1 cellular context compared by ENCODE assay signal in the genomic region with DNA sequence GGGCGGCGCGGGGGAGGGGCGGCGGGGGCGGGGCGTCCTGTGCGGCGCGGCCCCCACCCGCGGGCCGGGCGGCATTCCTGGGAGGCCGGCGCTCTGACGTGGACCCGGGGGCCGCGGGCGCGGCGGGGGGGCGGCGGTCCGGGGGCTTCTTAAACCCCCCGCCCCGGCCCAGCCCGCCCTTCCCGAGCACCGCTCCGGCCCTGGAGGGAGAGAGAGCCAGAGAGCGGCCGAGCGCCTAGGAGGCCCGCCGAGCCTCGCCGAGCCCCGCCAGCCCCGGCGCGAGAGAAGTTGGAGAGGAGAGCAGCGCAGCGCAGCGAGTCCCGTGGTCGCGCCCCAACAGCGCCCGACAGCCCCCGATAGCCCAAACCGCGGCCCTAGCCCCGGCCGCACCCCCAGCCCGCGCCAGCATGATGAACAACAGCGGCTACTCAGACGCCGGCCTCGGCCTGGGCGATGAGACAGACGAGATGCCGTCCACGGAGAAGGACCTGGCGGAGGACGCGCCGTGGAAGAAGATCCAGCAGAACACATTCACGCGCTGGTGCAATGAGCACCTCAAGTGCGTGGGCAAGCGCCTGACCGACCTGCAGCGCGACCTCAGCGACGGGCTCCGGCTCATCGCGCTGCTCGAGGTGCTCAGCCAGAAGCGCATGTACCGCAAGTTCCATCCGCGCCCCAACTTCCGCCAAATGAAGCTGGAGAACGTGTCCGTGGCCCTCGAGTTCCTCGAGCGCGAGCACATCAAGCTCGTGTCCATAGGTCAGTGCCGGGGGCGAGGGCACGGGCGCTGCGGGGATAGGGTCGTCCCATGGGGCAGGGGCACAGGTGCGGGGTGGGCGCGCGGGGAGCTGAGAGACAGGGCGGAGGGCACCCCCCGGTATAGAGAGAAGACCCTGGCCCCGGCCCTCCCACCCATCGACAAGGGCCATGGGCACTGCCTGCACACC.
TF ChIP-seq lines count a peak whose summit lies in the region.

TSS of gene FLNC (plus strand) at position 176 of the 947 bp plus-strand sequence. CDS start at position 408, 232 bp downstream.

TF ChIP-seq in GM23338, 12 proteins besides CTCF, POLR2A, EP300 and RAD21 (continued from another document):
- TF ChIP-seq, protein P1, sequence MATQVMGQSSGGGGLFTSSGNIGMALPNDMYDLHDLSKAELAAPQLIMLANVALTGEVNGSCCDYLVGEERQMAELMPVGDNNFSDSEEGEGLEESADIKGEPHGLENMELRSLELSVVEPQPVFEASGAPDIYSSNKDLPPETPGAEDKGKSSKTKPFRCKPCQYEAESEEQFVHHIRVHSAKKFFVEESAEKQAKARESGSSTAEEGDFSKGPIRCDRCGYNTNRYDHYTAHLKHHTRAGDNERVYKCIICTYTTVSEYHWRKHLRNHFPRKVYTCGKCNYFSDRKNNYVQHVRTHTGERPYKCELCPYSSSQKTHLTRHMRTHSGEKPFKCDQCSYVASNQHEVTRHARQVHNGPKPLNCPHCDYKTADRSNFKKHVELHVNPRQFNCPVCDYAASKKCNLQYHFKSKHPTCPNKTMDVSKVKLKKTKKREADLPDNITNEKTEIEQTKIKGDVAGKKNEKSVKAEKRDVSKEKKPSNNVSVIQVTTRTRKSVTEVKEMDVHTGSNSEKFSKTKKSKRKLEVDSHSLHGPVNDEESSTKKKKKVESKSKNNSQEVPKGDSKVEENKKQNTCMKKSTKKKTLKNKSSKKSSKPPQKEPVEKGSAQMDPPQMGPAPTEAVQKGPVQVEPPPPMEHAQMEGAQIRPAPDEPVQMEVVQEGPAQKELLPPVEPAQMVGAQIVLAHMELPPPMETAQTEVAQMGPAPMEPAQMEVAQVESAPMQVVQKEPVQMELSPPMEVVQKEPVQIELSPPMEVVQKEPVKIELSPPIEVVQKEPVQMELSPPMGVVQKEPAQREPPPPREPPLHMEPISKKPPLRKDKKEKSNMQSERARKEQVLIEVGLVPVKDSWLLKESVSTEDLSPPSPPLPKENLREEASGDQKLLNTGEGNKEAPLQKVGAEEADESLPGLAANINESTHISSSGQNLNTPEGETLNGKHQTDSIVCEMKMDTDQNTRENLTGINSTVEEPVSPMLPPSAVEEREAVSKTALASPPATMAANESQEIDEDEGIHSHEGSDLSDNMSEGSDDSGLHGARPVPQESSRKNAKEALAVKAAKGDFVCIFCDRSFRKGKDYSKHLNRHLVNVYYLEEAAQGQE (IDR thresholded peaks at IDR 0.05; ENCODE audit: unreplicated experiment) = no peak
- TF ChIP-seq ZNF114 (CRISPR knock-in tag; IDR thresholded peaks at IDR 0.05) (no peak), STAT1 (IDR thresholded peaks at IDR 0.05; ENCODE audit: unreplicated experiment) (no peak), NANOG (IDR thresholded peaks at IDR 0.05; ENCODE audit: borderline replicate concordance) (no peak), EZH2phosphoT487 (IDR thresholded peaks at IDR 0.05; ENCODE audit: unreplicated experiment) (peak; percentile 91), POLR2AphosphoS5 (IDR thresholded peaks at IDR 0.05; ENCODE audit: low read depth) (no peak), CREB1 (CRISPR knock-in tag; IDR thresholded peaks at IDR 0.05; ENCODE audit: low read depth) (no peak)
- TF ChIP-seq, protein P2, sequence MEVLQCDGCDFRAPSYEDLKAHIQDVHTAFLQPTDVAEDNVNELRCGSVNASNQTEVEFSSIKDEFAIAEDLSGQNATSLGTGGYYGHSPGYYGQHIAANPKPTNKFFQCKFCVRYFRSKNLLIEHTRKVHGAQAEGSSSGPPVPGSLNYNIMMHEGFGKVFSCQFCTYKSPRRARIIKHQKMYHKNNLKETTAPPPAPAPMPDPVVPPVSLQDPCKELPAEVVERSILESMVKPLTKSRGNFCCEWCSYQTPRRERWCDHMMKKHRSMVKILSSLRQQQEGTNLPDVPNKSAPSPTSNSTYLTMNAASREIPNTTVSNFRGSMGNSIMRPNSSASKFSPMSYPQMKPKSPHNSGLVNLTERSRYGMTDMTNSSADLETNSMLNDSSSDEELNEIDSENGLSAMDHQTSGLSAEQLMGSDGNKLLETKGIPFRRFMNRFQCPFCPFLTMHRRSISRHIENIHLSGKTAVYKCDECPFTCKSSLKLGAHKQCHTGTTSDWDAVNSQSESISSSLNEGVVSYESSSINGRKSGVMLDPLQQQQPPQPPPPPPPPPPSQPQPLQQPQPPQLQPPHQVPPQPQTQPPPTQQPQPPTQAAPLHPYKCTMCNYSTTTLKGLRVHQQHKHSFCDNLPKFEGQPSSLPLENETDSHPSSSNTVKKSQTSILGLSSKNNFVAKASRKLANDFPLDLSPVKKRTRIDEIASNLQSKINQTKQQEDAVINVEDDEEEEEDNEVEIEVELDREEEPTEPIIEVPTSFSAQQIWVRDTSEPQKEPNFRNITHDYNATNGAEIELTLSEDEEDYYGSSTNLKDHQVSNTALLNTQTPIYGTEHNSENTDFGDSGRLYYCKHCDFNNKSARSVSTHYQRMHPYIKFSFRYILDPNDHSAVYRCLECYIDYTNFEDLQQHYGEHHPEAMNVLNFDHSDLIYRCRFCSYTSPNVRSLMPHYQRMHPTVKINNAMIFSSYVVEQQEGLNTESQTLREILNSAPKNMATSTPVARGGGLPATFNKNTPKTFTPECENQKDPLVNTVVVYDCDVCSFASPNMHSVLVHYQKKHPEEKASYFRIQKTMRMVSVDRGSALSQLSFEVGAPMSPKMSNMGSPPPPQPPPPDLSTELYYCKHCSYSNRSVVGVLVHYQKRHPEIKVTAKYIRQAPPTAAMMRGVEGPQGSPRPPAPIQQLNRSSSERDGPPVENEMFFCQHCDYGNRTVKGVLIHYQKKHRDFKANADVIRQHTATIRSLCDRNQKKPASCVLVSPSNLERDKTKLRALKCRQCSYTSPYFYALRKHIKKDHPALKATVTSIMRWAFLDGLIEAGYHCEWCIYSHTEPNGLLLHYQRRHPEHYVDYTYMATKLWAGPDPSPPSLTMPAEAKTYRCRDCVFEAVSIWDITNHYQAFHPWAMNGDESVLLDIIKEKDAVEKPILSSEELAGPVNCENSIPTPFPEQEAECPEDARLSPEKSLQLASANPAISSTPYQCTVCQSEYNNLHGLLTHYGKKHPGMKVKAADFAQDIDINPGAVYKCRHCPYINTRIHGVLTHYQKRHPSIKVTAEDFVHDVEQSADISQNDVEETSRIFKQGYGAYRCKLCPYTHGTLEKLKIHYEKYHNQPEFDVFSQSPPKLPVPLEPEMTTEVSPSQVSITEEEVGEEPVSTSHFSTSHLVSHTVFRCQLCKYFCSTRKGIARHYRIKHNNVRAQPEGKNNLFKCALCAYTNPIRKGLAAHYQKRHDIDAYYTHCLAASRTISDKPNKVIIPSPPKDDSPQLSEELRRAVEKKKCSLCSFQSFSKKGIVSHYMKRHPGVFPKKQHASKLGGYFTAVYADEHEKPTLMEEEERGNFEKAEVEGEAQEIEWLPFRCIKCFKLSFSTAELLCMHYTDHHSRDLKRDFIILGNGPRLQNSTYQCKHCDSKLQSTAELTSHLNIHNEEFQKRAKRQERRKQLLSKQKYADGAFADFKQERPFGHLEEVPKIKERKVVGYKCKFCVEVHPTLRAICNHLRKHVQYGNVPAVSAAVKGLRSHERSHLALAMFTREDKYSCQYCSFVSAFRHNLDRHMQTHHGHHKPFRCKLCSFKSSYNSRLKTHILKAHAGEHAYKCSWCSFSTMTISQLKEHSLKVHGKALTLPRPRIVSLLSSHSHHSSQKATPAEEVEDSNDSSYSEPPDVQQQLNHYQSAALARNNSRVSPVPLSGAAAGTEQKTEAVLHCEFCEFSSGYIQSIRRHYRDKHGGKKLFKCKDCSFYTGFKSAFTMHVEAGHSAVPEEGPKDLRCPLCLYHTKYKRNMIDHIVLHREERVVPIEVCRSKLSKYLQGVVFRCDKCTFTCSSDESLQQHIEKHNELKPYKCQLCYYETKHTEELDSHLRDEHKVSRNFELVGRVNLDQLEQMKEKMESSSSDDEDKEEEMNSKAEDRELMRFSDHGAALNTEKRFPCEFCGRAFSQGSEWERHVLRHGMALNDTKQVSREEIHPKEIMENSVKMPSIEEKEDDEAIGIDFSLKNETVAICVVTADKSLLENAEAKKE (CRISPR knock-in tag; IDR thresholded peaks at IDR 0.05) = no peak
